In the genomic region with DNA sequence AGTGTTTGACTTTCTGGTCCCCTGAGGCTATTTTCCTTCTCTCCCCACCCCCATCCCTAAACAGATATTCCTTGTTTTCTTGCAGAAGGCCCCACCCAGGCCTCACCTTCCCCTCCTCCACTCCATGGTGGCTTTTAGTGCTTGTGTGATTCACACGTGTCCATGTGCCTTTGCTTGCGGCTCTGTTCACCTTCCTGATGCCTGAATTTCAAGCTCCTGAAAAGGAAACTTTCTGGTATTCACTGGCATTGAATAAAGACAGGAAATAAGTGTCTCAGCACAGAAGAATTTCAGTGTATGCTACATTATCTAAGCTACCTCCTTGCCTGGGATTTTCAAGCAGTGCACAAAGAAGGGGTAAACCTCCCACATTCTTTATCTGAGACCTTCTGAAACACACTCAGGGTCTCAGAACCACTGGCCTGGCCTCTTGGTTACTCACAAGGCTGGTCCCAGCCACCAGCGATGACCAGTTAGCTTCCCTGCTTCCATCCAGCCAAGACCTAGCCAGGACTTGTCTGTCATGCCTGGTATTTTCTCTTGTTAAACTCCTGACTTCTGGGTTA, we compare ENCODE assay signal across 1 cellular context.
A peak's percentile ranks its signal among the peaks of the same experiment; 100 is the strongest.
TF ChIP-seq lines count a peak whose summit lies in the region.

No MANE protein-coding gene starts in this region.

TF ChIP-seq in A549, 52 proteins besides CTCF, POLR2A, EP300 and RAD21 (continued from another document):
- no peak for TF ChIP-seq ZFP36 (IDR thresholded peaks at IDR 0.05; ENCODE audit: borderline replicate concordance, partially characterized antibody)
- TF ChIP-seq, protein P1, sequence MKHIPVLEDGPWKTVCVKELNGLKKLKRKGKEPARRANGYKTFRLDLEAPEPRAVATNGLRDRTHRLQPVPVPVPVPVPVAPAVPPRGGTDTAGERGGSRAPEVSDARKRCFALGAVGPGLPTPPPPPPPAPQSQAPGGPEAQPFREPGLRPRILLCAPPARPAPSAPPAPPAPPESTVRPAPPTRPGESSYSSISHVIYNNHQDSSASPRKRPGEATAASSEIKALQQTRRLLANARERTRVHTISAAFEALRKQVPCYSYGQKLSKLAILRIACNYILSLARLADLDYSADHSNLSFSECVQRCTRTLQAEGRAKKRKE (CRISPR knock-in tag; IDR thresholded peaks at IDR 0.05; ENCODE audit: low read depth) = 0 out of 2 replicates have a peak, but pooled peaks have one; percentile 7
- no peak for TF ChIP-seq FOSL2 (IDR thresholded peaks at IDR 0.05)
- 0 out of 2 replicates have a peak, but pooled peaks have one; percentile 58 for TF ChIP-seq FOSL2 (CRISPR knock-in tag; IDR thresholded peaks at IDR 0.05)
TF ChIP-seq in A549: peak in this region for 6.
